Comparison of ENCODE assay signal across 8 cellular contexts in the genomic region with DNA sequence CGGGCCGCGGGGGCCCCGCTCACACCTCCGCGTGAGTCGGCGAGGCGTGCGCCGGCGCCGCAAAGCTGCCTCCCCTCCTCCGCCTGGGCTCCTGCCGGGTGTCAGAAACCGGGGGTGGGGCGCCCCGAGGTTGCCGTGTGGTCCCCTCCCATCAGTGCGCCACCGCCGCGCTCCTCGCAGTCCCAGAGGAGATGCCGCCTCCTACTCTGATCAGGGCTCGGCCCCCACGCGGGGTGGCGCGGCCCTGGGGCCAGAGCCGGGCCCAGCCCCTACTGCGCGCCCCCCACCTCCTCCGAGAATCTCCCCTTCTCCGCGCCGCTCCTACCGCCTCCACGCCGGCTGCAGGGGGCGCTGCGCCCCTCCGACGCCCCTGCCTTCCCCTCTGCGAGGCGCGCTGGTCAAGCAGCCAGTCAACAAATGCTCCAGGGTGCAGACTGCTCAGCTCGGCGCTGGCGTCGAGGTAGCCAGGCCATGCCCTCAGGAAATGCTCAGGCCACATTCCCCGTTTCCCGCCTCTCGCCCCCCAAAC. TPM values are rescaled to one million over a fixed set of nuclear protein-coding genes. Genes with fewer than 3 reads are reported as not detected.
A peak's percentile ranks its signal among the peaks of the same experiment; 100 is the strongest.
DNase-seq lines count a peak whose midpoint lies in the region; ATAC-seq and TF ChIP-seq lines count a peak whose summit lies in the region.

No MANE protein-coding gene starts in this region.

- H3K79me2 ChIP-seq in parathyroid adenoma: no peaks in the 10 kb centered on the region

- ATAC-seq in HG03378 (IDR thresholded peaks at IDR 0.05; ENCODE audit: unreplicated experiment): no peak
- ATAC-seq in GM21528 (IDR thresholded peaks at IDR 0.05; ENCODE audit: low FRiP score, unreplicated experiment): no peak

- H3K27me3 ChIP-seq in HUES48 (ENCODE audit: control insufficient read depth, insufficient read depth, low read length) (peaks cover 20% of the 10 kb centered on the region), parathyroid adenoma (ENCODE audit: control insufficient read depth, insufficient read depth, low read length) (no peaks in the 10 kb centered on the region), MG63 (no peaks in the 10 kb centered on the region)
- H3K27me3 ChIP-seq in effector memory CD4-positive, alpha-beta T cell (replicated peaks; ENCODE audit: control insufficient read depth, insufficient read depth, low read length, poor library complexity, severe bottlenecking): peaks cover 24% of the 10 kb centered on the region

- H3K9ac ChIP-seq in HUES48 (ENCODE audit: low read depth, low read length) (no peak overlapping the region), parathyroid adenoma (no peak overlapping the region)

- H3K27ac ChIP-seq in HUES48 (ENCODE audit: low read depth, low read length) (no peak overlapping the region), parathyroid adenoma (no peak overlapping the region)
- no peak overlapping the region for H3K27ac ChIP-seq in effector memory CD4-positive, alpha-beta T cell (ENCODE audit: insufficient read depth, low read length, poor library complexity, severe bottlenecking)

- peak overlapping the region; percentile 50; the same call in 1 of the 2 replicates for H3K4me3 ChIP-seq in HUES48 (ENCODE audit: low read depth, low read length)
- peak overlapping the region; percentile 35 for H3K4me3 ChIP-seq in effector memory CD4-positive, alpha-beta T cell (ENCODE audit: insufficient read depth, low read depth, low read length, poor library complexity, severe bottlenecking)
- H3K4me3 ChIP-seq in parathyroid adenoma (ENCODE audit: low read depth, low read length): no peak overlapping the region
- no peak overlapping the region for H3K4me3 ChIP-seq in MG63

- no peak for DNase-seq in AG09319 (ENCODE audit: extremely low read depth, low read depth)
- DNase-seq in activated CD4-positive, alpha-beta T cell treated with anti-CD3 and anti-CD28 coated beads for 4 hours: peak; percentile 36 to 58
- peak in 1 of 3 donors; percentile 25 for DNase-seq in effector memory CD4-positive, alpha-beta T cell
- DNase-seq in MG63: no peak

- H3K4me1 ChIP-seq in HUES48 (ENCODE audit: control insufficient read depth, insufficient read depth, low read length): peaks cover 5% of the 10 kb centered on the region; the same call in 1 of the 2 replicates
- H3K4me1 ChIP-seq in effector memory CD4-positive, alpha-beta T cell (ENCODE audit: control insufficient read depth, insufficient read depth, low read length, poor library complexity, severe bottlenecking): peaks cover 29% of the 10 kb centered on the region
- H3K4me1 ChIP-seq in parathyroid adenoma: peaks cover 29% of the 10 kb centered on the region

- H3K9me3 ChIP-seq in HUES48 (ENCODE audit: control insufficient read depth, insufficient read depth, low read length) (no peaks in the 10 kb centered on the region), parathyroid adenoma (ENCODE audit: control insufficient read depth, low read length) (no peaks in the 10 kb centered on the region), MG63 (no peaks in the 10 kb centered on the region)
- no peaks in the 10 kb centered on the region for H3K9me3 ChIP-seq in effector memory CD4-positive, alpha-beta T cell (ENCODE audit: control insufficient read depth, low read length)

- no peaks in the 10 kb centered on the region for H3K36me3 ChIP-seq in HUES48 (ENCODE audit: control insufficient read depth, insufficient read depth, low read length)
- H3K36me3 ChIP-seq in effector memory CD4-positive, alpha-beta T cell (ENCODE audit: control insufficient read depth, insufficient read depth, low read length): no peaks in the 10 kb centered on the region
- H3K36me3 ChIP-seq in parathyroid adenoma (ENCODE audit: control insufficient read depth, insufficient read depth, low read length): no peaks in the 10 kb centered on the region
- no peaks in the 10 kb centered on the region for H3K36me3 ChIP-seq in MG63

- H3K4me2 ChIP-seq in parathyroid adenoma (ENCODE audit: low read length): no peak overlapping the region

- peak overlapping the region; percentile 22 for H2AFZ ChIP-seq in parathyroid adenoma

- TF ChIP-seq CTCF in AG09319 (IDR thresholded peaks at IDR 0.05; ENCODE audit: low read depth, low read length) (peak; percentile 26), parathyroid adenoma (IDR thresholded peaks at IDR 0.05) (no peak)

RNA-seq across cellular contexts. Expression of gene JAG2, which starts 0.5 kb away (rescaled TPM):
- 3.1 and 12.4 TPM in 2 replicates for total RNA-seq in MG63 (2014; rRNA removed; shearing (Covaris generic); ENCODE audit: low replicate concordance)

RNA-seq across cellular contexts. Expression of gene NUDT14, which starts 12.1 kb away (rescaled TPM):
- 10.0 and 18.7 TPM in 2 replicates for total RNA-seq in MG63 (2014; rRNA removed; shearing (Covaris generic); ENCODE audit: low replicate concordance)

Comparison
In these comparisons a context has a peak if more than half of its experiments do, and no peak if none do; other contexts are left out.
1. DNase-seq: peak in activated CD4-positive, alpha-beta T cell treated with anti-CD3 and anti-CD28 coated beads for 4 hours (2 of 2); none in AG09319 (single experiment) and MG63 (single experiment).
2. H3K4me3 ChIP-seq: peak in HUES48 (single experiment) and effector memory CD4-positive, alpha-beta T cell (single experiment); none in parathyroid adenoma (single experiment) and MG63 (single experiment).